ENCODE assay signal across 8 cellular contexts in genomic region chr9:83219924-83220438, GRCh38.
DNase-seq lines count a peak whose midpoint lies in the region; ATAC-seq, FAIRE-seq and TF ChIP-seq lines count a peak whose summit lies in the region.

No MANE protein-coding gene starts in this region.

- no peaks in the 10 kb centered on the region for H3K9me1 ChIP-seq in endothelial cell of umbilical vein (replicated peaks; ENCODE audit: control insufficient read depth, extremely low read depth, insufficient read depth, low read length)

- FAIRE-seq in endothelial cell of umbilical vein (lab: Jason Lieb, UNC): peak; percentile 47

- no peak overlapping the region for H3K27ac ChIP-seq in AG04450 (ENCODE audit: low read depth, low read length)
- peak overlapping the region; percentile 66 for H3K27ac ChIP-seq in endothelial cell of umbilical vein (ENCODE audit: insufficient read depth, low read depth, low read length)

- H3K79me2 ChIP-seq in endothelial cell of umbilical vein (ENCODE audit: control insufficient read depth, insufficient read depth, low read length): no peaks in the 10 kb centered on the region

- DNase-seq in AG04450 (ENCODE audit: low read depth, low spot score) (no peak), NB4 (ENCODE audit: low read depth) (no peak), endothelial cell of umbilical vein (ENCODE audit: low read depth, low spot score) (no peak), natural killer cell (no peak), EL (no peak), dermis blood vessel endothelial cell (no peak)

- peak overlapping the region; percentile 45 for H3K4me3 ChIP-seq in AG04450 (ENCODE audit: low read depth, low read length)
- peak overlapping the region; percentile 45 for H3K4me3 ChIP-seq in NB4 (ENCODE audit: low read depth, low read length)
- peak overlapping the region; percentile 45 to 100 (median 98) for H3K4me3 ChIP-seq in endothelial cell of umbilical vein (replicated peaks in 1 of 3; ENCODE audit: insufficient read depth in 1 of 3, low read depth in 1 of 3, low read length in 3 of 3)

- H3K27me3 ChIP-seq in AG04450 (ENCODE audit: control insufficient read depth, insufficient read depth, low read length) (no peaks in the 10 kb centered on the region), endothelial cell of umbilical vein (ENCODE audit: control insufficient read depth in 2 of 2, insufficient read depth in 2 of 2, low read length in 2 of 2) (no peaks in the 10 kb centered on the region)

- TF ChIP-seq POLR2A in NB4 (IDR thresholded peaks at IDR 0.05; ENCODE audit: extremely low read depth, insufficient read length) (no peak), endothelial cell of umbilical vein (IDR thresholded peaks at IDR 0.05; ENCODE audit: low read depth, low read length) (no peak)

- no peaks in the 10 kb centered on the region for H3K9me3 Mint-ChIP-seq in natural killer cell

- no peak for TF ChIP-seq CTCF in AG04450 (IDR thresholded peaks at IDR 0.05; ENCODE audit: low read depth, low read length)
- no peak for TF ChIP-seq CTCF in NB4 (IDR thresholded peaks at IDR 0.05; ENCODE audit: low read depth, low read length)
- no peak for TF ChIP-seq CTCF in endothelial cell of umbilical vein (IDR thresholded peaks at IDR 0.05; ENCODE audit: extremely low read depth in 1 of 2, insufficient read depth in 1 of 2, low read depth in 1 of 2, low read length in 2 of 2)
- no peak for TF ChIP-seq CTCF in natural killer cell (IDR thresholded peaks at IDR 0.05)

- H2AFZ ChIP-seq in endothelial cell of umbilical vein (ENCODE audit: low read depth, low read length): peak overlapping the region; percentile 98

- dilution Hi-C loops in endothelial cell of umbilical vein (cut with MboI; ENCODE audit: extremely low pct_ligation_motif_present, low sequenced_read_pairs): no loop called here

- H3K9me3 ChIP-seq in AG04450 (ENCODE audit: control insufficient read depth, insufficient read depth, low read length) (no peaks in the 10 kb centered on the region), endothelial cell of umbilical vein (replicated peaks; ENCODE audit: control insufficient read depth, insufficient read depth, low read length) (no peaks in the 10 kb centered on the region)

- CTCF ChIA-PET in AG04450 (lab: Charles Lee): interaction anchor here (0.8 to 2.2 kb wide), 3 partner anchors 11 to 325 kb away, joined by 4 to 17 read pairs (median 5); no protein-coding TSS in a partner anchor
- CTCF ChIA-PET in endothelial cell of umbilical vein (lab: Charles Lee): interaction anchor here (0.6 to 3.7 kb wide), 49 partner anchors 9 to 1095 kb away, joined by 3 to 267 read pairs (median 4); partner anchors contain the start of genes FRMD3 and IDNK

- peaks cover 5 to 10% of the 10 kb centered on the region in 2 donors for H3K4me1 Mint-ChIP-seq in natural killer cell

- POLR2A ChIA-PET in AG04450 (lab: Yijun Ruan, JAX): no interaction called here
- POLR2A ChIA-PET in endothelial cell of umbilical vein (lab: Charles Lee): no interaction called here

- intact Hi-C loops in endothelial cell of umbilical vein (cut with micrococcal nuclease) (loop anchor here (1.0 to 10.0 kb wide), 10 partner anchors 47 to 695 kb away; partner anchors contain the start of genes FRMD3 and UBQLN1), natural killer cell (cut with micrococcal nuclease) (no loop called here)

- no TSS peak for BruUV-seq in endothelial cell of umbilical vein (replicated peaks; lab: Mats Ljungman, UMichigan)

- H3K27me3 Mint-ChIP-seq in natural killer cell (ENCODE audit: low read depth in 2 of 2): peaks cover 28 to 32% of the 10 kb centered on the region in 2 donors

- no peaks in the 10 kb centered on the region for H3K36me3 Mint-ChIP-seq in natural killer cell

- peak overlapping the region; percentile 85 for H3K4me3 Mint-ChIP-seq in natural killer cell

- H3K4me1 ChIP-seq in endothelial cell of umbilical vein (ENCODE audit: control insufficient read depth, extremely low read depth, insufficient read depth, low read length): peaks cover 23% of the 10 kb centered on the region

- no peaks in the 10 kb centered on the region for H3K36me3 ChIP-seq in endothelial cell of umbilical vein (ENCODE audit: control insufficient read depth in 2 of 2, extremely low read depth in 1 of 2, insufficient read depth in 2 of 2, low read length in 2 of 2)

- H4K20me1 ChIP-seq in endothelial cell of umbilical vein (replicated peaks; ENCODE audit: control insufficient read depth, extremely low read depth, insufficient read depth, low read length): no peaks in the 10 kb centered on the region

- peak overlapping the region; percentile 90 for H3K9ac ChIP-seq in endothelial cell of umbilical vein (replicated peaks; ENCODE audit: extremely low read depth, insufficient read depth, low read length)

- peak overlapping the region; percentile 85 for H3K4me2 ChIP-seq in endothelial cell of umbilical vein (ENCODE audit: insufficient read depth, low read length)

- ATAC-seq in natural killer cell (no peak), GM18519 (IDR thresholded peaks at IDR 0.05; ENCODE audit: low FRiP score, unreplicated experiment) (no peak), HG03520 (IDR thresholded peaks at IDR 0.05; ENCODE audit: unreplicated experiment) (no peak)

- no peak overlapping the region for H3K27ac Mint-ChIP-seq in natural killer cell

TF ChIP-seq in endothelial cell of umbilical vein, 7 proteins besides CTCF, POLR2A, EP300 and RAD21:
- TF ChIP-seq MYC (IDR thresholded peaks at IDR 0.05; ENCODE audit: low read depth, low read length) (no peak), JUN (IDR thresholded peaks at IDR 0.05; ENCODE audit: borderline replicate concordance, insufficient read depth, insufficient read length, low read depth) (no peak), EZH2 (IDR thresholded peaks at IDR 0.05; ENCODE audit: borderline replicate concordance, low read depth, low read length, severe bottlenecking) (no peak), FOS (IDR thresholded peaks at IDR 0.05; ENCODE audit: borderline replicate concordance, insufficient read depth, low read length) (no peak)

Comparison
In these comparisons a context has a peak if more than half of its experiments do, and no peak if none do; other contexts are left out.
1. H3K4me3 ChIP-seq: peak in every context shown above with its lines; median percentile 98 in endothelial cell of umbilical vein; 45 in AG04450; 45 in NB4.